In the genomic region with DNA sequence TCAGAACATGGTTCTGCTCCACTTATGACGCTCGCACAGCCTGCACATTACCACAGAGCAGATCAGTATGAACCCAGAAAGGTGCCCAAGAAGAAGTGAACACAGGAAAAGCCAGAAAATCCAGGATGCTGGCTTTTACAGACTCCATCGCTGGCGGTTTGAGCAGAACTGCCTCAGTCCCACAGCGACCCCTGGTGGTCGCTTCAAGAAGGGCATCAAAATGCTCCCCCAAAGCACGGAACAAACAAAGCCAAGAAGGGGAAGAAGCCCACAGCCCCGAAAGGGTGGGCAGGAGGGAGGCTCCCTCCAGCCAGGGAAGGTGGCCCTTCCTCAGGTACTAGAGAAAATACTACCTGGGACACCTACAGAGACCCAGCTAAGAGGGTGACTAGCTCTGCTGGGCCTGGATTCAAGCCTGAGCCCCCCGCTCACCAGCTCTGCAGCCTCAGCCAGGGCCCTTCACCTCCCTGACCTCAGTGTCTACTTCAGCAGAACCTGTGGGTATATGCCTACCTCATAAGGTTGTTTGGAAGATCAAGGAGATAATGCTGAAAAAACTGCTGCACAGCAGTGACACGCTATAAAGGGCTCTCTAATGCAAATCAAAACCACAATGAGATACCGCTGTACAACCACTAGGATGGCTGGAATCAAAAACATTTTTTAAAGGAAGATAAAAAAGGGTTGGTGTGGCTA, we compare ENCODE assay signal across 9 cellular contexts.
A peak's percentile ranks its signal among the peaks of the same experiment; 100 is the strongest.
DNase-seq lines count a peak whose midpoint lies in the region; ATAC-seq and TF ChIP-seq lines count a peak whose summit lies in the region.
"Had no signal": no experiment of that assay in that cellular context is flagged by ENCODE, and none has a peak within 500 bp of the region (broad histone marks: within the 10 kb centered on the region; RNA-seq: fewer than 3 reads in every experiment).

No MANE protein-coding gene starts in this region.

- H3K27me3 Mint-ChIP-seq in osteocyte (ENCODE audit: unreplicated experiment) = no peaks in the 10 kb centered on the region
- H3K27me3 Mint-ChIP-seq: activated naive CD4-positive, alpha-beta T cell treated with anti-CD3 and anti-CD28 coated beads, Interleukin-2, amount 50 U/mL, for 24 hours had no signal

- H3K79me2 ChIP-seq in MM.1S (ENCODE audit: low read length) = peaks cover 16% of the 10 kb centered on the region

- no peak for ATAC-seq in HG03342 (IDR thresholded peaks at IDR 0.05; ENCODE audit: unreplicated experiment)

- H3K4me3 ChIP-seq in MM.1S (ENCODE audit: low read length) = no peak overlapping the region
- no peak overlapping the region for H3K4me3 ChIP-seq in colonic mucosa

- POLR2A ChIA-PET in GM10248 (lab: Yijun Ruan, JAX) = no interaction called here

- H3K27ac Mint-ChIP-seq in osteocyte (ENCODE audit: unreplicated experiment) = no peak overlapping the region
- H3K27ac Mint-ChIP-seq: activated naive CD4-positive, alpha-beta T cell treated with anti-CD3 and anti-CD28 coated beads, Interleukin-2, amount 50 U/mL, for 24 hours had no signal

- TF ChIP-seq CTCF in GM10248 (IDR thresholded peaks at IDR 0.05; ENCODE audit: control extremely low read depth, extremely low read depth, low read depth, missing control alignments) = peak; percentile 42
- peak; percentile 57 for TF ChIP-seq CTCF in MM.1S (IDR thresholded peaks at IDR 0.05; ENCODE audit: low read length)
- TF ChIP-seq CTCF in colonic mucosa (IDR thresholded peaks at IDR 0.05) = peak; percentile 45
- peak; percentile 66 for TF ChIP-seq CTCF in osteocyte (IDR thresholded peaks at IDR 0.05)

- H3K4me1 Mint-ChIP-seq in osteocyte (ENCODE audit: unreplicated experiment) = peaks cover 19% of the 10 kb centered on the region

- no peaks in the 10 kb centered on the region for H3K4me1 ChIP-seq in MM.1S (ENCODE audit: low read length)
- no peaks in the 10 kb centered on the region for H3K4me1 ChIP-seq in colonic mucosa

- H3K36me3 ChIP-seq in MM.1S (replicated peaks; ENCODE audit: insufficient read depth, low read length) (no peaks in the 10 kb centered on the region), colonic mucosa (peaks cover 6% of the 10 kb centered on the region)

- H3K9me3 Mint-ChIP-seq in osteocyte (ENCODE audit: unreplicated experiment) = peaks cover 4% of the 10 kb centered on the region

- H3K36me3 Mint-ChIP-seq in osteocyte (ENCODE audit: unreplicated experiment) = peaks cover 51% of the 10 kb centered on the region

- intact Hi-C loops in colonic mucosa (cut with DNase I) = no loop called here

- no peaks in the 10 kb centered on the region for H3F3A ChIP-seq in MM.1S (ENCODE audit: insufficient read depth, low read length)

- CTCF ChIA-PET in GM10248 (lab: Yijun Ruan, JAX) = interaction anchor here (0.9 to 1.4 kb wide), 4 partner anchors 9 to 24 kb away, joined by 3 to 4 read pairs (median 3); no protein-coding TSS in a partner anchor

- no peaks in the 10 kb centered on the region for H3K9me2 ChIP-seq in MM.1S (replicated peaks; ENCODE audit: insufficient read depth, low read length)

- no peak overlapping the region for H2AFZ ChIP-seq in MM.1S (ENCODE audit: low read length)

- H3K9ac ChIP-seq in MM.1S (ENCODE audit: low read length) (no peak overlapping the region), colonic mucosa (ENCODE audit: low read depth in 2 of 2, low read length in 2 of 2) (no peak overlapping the region)

- H3K27me3 ChIP-seq in MM.1S (replicated peaks; ENCODE audit: insufficient read depth, low read length) (no peaks in the 10 kb centered on the region), colonic mucosa (no peaks in the 10 kb centered on the region)

- no peak overlapping the region for H3K27ac ChIP-seq in MM.1S (ENCODE audit: low read length)
- H3K27ac ChIP-seq in colonic mucosa = no peak overlapping the region

- H3K4me3 Mint-ChIP-seq in osteocyte (ENCODE audit: unreplicated experiment) = no peak overlapping the region
- H3K4me3 Mint-ChIP-seq: activated naive CD4-positive, alpha-beta T cell treated with anti-CD3 and anti-CD28 coated beads, Interleukin-2, amount 50 U/mL, for 24 hours had no signal

- no peaks in the 10 kb centered on the region for H3K9me3 ChIP-seq in MM.1S (replicated peaks; ENCODE audit: insufficient read depth, low read length)
- no peaks in the 10 kb centered on the region for H3K9me3 ChIP-seq in colonic mucosa

- no peak for DNase-seq in GM10248 (ENCODE audit: extremely low spot score)
- no peak for DNase-seq in MM.1S
- DNase-seq in colonic mucosa = no peak
- no peak for DNase-seq in osteocyte (ENCODE audit: extremely low spot score, unreplicated experiment)
- DNase-seq in LoVo (ENCODE audit: low spot score) = no peak
- DNase-seq in islet precursor cell = no peak
- no peak for DNase-seq in nucleus accumbens (lab: John Stamatoyannopoulos, UW)

- no peaks in the 10 kb centered on the region for H4K20me1 ChIP-seq in MM.1S (ENCODE audit: insufficient read depth, low read length)

- H3K4me2 ChIP-seq in MM.1S (ENCODE audit: low read depth, low read length) = no peak overlapping the region
